Comparison of ENCODE assay signal across 8 cellular contexts in genomic region chr22:33000342-33001280, GRCh38. TPM values are rescaled to one million over a fixed set of nuclear protein-coding genes. Genes with fewer than 3 reads are reported as not detected.
DNase-seq lines count a peak whose midpoint lies in the region; ATAC-seq lines count a peak whose summit lies in the region.

No MANE protein-coding gene starts in this region.

- peak overlapping the region; percentile 9 for H3K18ac ChIP-seq in trophoblast cell (ENCODE audit: low read length)

- H4K91ac ChIP-seq in trophoblast cell (ENCODE audit: low read depth, low read length), result peak overlapping the region; percentile 10

- H3K27me3 ChIP-seq in trophoblast cell (ENCODE audit: insufficient read depth, low read length), result no peaks in the 10 kb centered on the region

- no peak overlapping the region for H3K4me3 Mint-ChIP-seq in activated naive CD4-positive, alpha-beta T cell treated with anti-CD3 and anti-CD28 coated beads, Interleukin-2, amount 10 ng/mL, durations not matched to agents 7 days and 5 days

- no peak overlapping the region for H3K9ac ChIP-seq in trophoblast cell (ENCODE audit: low read length)

- CTCF ChIA-PET in activated naive CD4-positive, alpha-beta T cell treated with anti-CD3 and anti-CD28 coated beads, Interleukin-2, amount 10 ng/mL, durations not matched to agents 7 days and 5 days (lab: Charles Lee), result interaction anchor here (1.2 kb wide), 1 partner anchor 84 kb away, joined by 4 read pairs; no protein-coding TSS in a partner anchor

- H3K4ac ChIP-seq in trophoblast cell (ENCODE audit: low read depth, low read length), result no peak overlapping the region

- peaks cover 4% of the 10 kb centered on the region in 2 experiments for H3K4me1 ChIP-seq in trophoblast cell (ENCODE audit: control insufficient read depth in 1 of 2, insufficient read depth in 2 of 2, low read length in 2 of 2)

- peaks cover 3% of the 10 kb centered on the region for H3K9me3 Mint-ChIP-seq in activated naive CD4-positive, alpha-beta T cell treated with anti-CD3 and anti-CD28 coated beads, Interleukin-2, amount 10 ng/mL, durations not matched to agents 7 days and 5 days

- no peak overlapping the region for H2AFZ ChIP-seq in trophoblast cell (ENCODE audit: insufficient read depth, low read length, poor library complexity)

- no peak overlapping the region for H4K12ac ChIP-seq in trophoblast cell (ENCODE audit: low read depth, low read length)

- H3K36me3 ChIP-seq in trophoblast cell (ENCODE audit: control insufficient read depth in 1 of 2, insufficient read depth in 2 of 2, low read length in 2 of 2), result no peaks in the 10 kb centered on the region

- H3K23ac ChIP-seq in trophoblast cell (ENCODE audit: low read length), result no peak overlapping the region

- H2BK120ac ChIP-seq in trophoblast cell (ENCODE audit: insufficient read depth, low read length, poor library complexity), result no peak overlapping the region

- no peak overlapping the region for H3K27ac ChIP-seq in trophoblast cell (ENCODE audit: low read depth, low read length)

- H3K27ac Mint-ChIP-seq in activated naive CD4-positive, alpha-beta T cell treated with anti-CD3 and anti-CD28 coated beads, Interleukin-2, amount 10 ng/mL, durations not matched to agents 7 days and 5 days, result no peak overlapping the region

- H3K4me2 ChIP-seq in trophoblast cell (ENCODE audit: low read length), result no peak overlapping the region

- DNase-seq in activated CD4-positive, CD25-positive, alpha-beta regulatory T cell treated with anti-CD3 and anti-CD28 coated beads, Interleukin-2, amount 50 U/mL, for 72 hours, result peak; percentile 41
- DNase-seq in NCI-H69 (lab: John Stamatoyannopoulos, UW), result peak; percentile 60
- peak; percentile 34 for DNase-seq in activated naive CD4-positive, alpha-beta T cell treated with anti-CD3 and anti-CD28 coated beads, Interleukin-2, amount 10 ng/mL, durations not matched to agents 7 days and 5 days
- peak; percentile 76 for DNase-seq in cardiac septum (ENCODE audit: low spot score)
- DNase-seq in trophoblast cell, result peak; percentile 68 to 78
- no peak for DNase-seq in GF-D8 (lab: John Stamatoyannopoulos, UW)

- H3K27me3 Mint-ChIP-seq in activated naive CD4-positive, alpha-beta T cell treated with anti-CD3 and anti-CD28 coated beads, Interleukin-2, amount 10 ng/mL, durations not matched to agents 7 days and 5 days, result no peaks in the 10 kb centered on the region

- H2BK5ac ChIP-seq in trophoblast cell (ENCODE audit: low read depth, low read length, poor library complexity), result no peak overlapping the region

- ATAC-seq in activated CD4-positive, CD25-positive, alpha-beta regulatory T cell treated with anti-CD3 and anti-CD28 coated beads, Interleukin-2, amount 50 U/mL, for 24 hours, result no peak
- ATAC-seq in GM21825 (IDR thresholded peaks at IDR 0.05; ENCODE audit: unreplicated experiment), result no peak

- no peaks in the 10 kb centered on the region for H3K36me3 Mint-ChIP-seq in activated naive CD4-positive, alpha-beta T cell treated with anti-CD3 and anti-CD28 coated beads, Interleukin-2, amount 10 ng/mL, durations not matched to agents 7 days and 5 days

- no CpG with 5 or more reads among the region's 12 CpGs for WGBS in trophoblast cell (ENCODE audit: extremely low coverage, insufficient coverage, insufficient read length)

- no peak overlapping the region for H3K14ac ChIP-seq in trophoblast cell (ENCODE audit: low read length)

- no peak overlapping the region for H2AK5ac ChIP-seq in trophoblast cell (ENCODE audit: low read length)

- peak overlapping the region; percentile 29 for H2BK12ac ChIP-seq in trophoblast cell (ENCODE audit: low read length)

- no peaks in the 10 kb centered on the region for H3K4me1 Mint-ChIP-seq in activated naive CD4-positive, alpha-beta T cell treated with anti-CD3 and anti-CD28 coated beads, Interleukin-2, amount 10 ng/mL, durations not matched to agents 7 days and 5 days

- H4K8ac ChIP-seq in trophoblast cell (ENCODE audit: low read depth, low read length), result no peak overlapping the region

- intact Hi-C loops in cardiac septum (cut with DNase I), result loop anchor here (2.0 kb wide), 2 partner anchors 340 to 472 kb away; no protein-coding TSS in a partner anchor

- no peaks in the 10 kb centered on the region for H3K79me2 ChIP-seq in trophoblast cell (ENCODE audit: control insufficient read depth, insufficient read depth, low read length, poor library complexity)

- no peak overlapping the region for H3K4me3 ChIP-seq in trophoblast cell (ENCODE audit: low read depth, low read length)

- peaks cover 2% of the 10 kb centered on the region for H3K79me1 ChIP-seq in trophoblast cell (ENCODE audit: low read length)

- peaks cover 3% of the 10 kb centered on the region for H3K9me3 ChIP-seq in trophoblast cell (ENCODE audit: insufficient read depth, low read depth, low read length)

RNA-seq across cellular contexts. Expression of gene SYN3, which starts 57.6 kb away (rescaled TPM):
- total RNA-seq in cardiac septum, result 0.81 TPM
- polyA plus RNA-seq in trophoblast cell (2013), result 0.97 and 1.3 TPM in 2 replicates
